Comparison of ENCODE assay signal across 21 cellular contexts in the genomic region with DNA sequence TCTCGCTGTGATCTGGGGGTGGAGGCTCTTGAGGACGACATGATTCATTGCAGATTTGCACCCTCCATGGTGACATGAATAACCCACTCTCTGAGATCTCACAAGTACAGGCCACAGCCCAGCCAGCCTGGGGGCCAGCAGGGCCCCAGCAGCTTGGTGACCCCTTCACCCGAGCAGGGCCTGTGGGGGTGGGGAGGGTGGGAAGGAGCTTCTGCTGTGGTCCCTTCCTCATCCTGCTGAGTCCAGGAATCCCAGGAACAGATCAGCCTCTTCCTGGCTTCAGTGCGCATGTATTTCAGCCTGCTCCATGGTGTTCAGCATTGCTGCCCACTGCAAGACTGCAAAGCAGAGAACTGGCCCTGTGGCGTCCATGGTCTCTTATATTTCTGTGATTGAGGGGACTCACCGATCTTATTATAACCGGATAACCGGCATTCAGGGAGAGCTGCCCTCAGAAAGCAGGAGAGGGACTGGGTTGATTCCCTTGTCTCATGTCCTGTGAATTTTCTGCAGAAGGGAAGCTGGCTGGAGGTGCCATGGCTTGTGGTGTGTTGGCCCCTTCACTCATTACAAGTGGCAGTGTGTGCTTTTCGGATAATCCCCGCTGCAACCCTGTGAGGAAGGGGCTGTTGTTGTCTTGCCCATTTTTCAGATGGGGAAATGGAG.
DNase-seq lines count a peak whose midpoint lies in the region; ATAC-seq and TF ChIP-seq lines count a peak whose summit lies in the region.
"Had no signal": no experiment of that assay in that cellular context is flagged by ENCODE, and none has a peak within 500 bp of the region (broad histone marks: within the 10 kb centered on the region; RNA-seq: fewer than 3 reads in every experiment).

No MANE protein-coding gene starts in this region.

- no peaks in the 10 kb centered on the region for H4K20me1 ChIP-seq in KMS-11 (ENCODE audit: insufficient read depth)
- H4K20me1 ChIP-seq: BLaER1 treated with 17β-estradiol and CSF1 and Interleukin-3, amounts not matched to agents 10 nM and 100 nM had no signal

- H3K4me3 Mint-ChIP-seq in activated T-helper 2 cell treated with anti-CD3 and anti-CD28 coated beads, Interferon-gamma antibody, Interleukin-2, Interleukin-4, amounts not matched to agents 10 μg/mL and 5 μg/mL and 100 μg/mL, durations not matched to agents 14 hours and 24 hours and 36 hours (ENCODE audit: low read depth) = no peak overlapping the region
- H3K4me3 Mint-ChIP-seq: CD4-positive, alpha-beta T cell had no signal

- 96% methylated on average over 10 of the region's 10 CpGs for WGBS in liver

- peak overlapping the region; percentile 59 for H3K4me2 ChIP-seq in KMS-11
- H3K4me2 ChIP-seq: A549; BLaER1 treated with 17β-estradiol and CSF1 and Interleukin-3, amounts not matched to agents 10 nM and 100 nM; PC-9 had no signal

- H3K27ac ChIP-seq in KMS-11 = peak overlapping the region; percentile 95
- H3K27ac ChIP-seq in coronary artery = no peak overlapping the region
- H3K27ac ChIP-seq in liver (ENCODE audit: low read depth in 1 of 2, low read length in 2 of 2) = peak overlapping the region in 1 of 2 donors; percentile 89
- H3K27ac ChIP-seq: BLaER1 treated with 17β-estradiol and CSF1 and Interleukin-3, amounts not matched to agents 10 nM and 100 nM; PC-9; SJSA1 had no signal

- no peak overlapping the region for H3K27ac Mint-ChIP-seq in activated T-helper 2 cell treated with anti-CD3 and anti-CD28 coated beads, Interferon-gamma antibody, Interleukin-2, Interleukin-4, amounts not matched to agents 10 μg/mL and 5 μg/mL and 100 μg/mL, durations not matched to agents 14 hours and 24 hours and 36 hours
- H3K27ac Mint-ChIP-seq: CD4-positive, alpha-beta T cell had no signal

- intact Hi-C loops in sciatic nerve (cut with DNase I) = no loop called here
- intact Hi-C loops in activated T-helper 2 cell treated with anti-CD3 and anti-CD28 coated beads, Interferon-gamma antibody, Interleukin-2, Interleukin-4, amounts not matched to agents 10 μg/mL and 5 μg/mL and 100 μg/mL, durations not matched to agents 14 hours and 24 hours and 36 hours (cut with micrococcal nuclease) = no loop called here

- no peak for TF ChIP-seq RAD21 in liver (IDR thresholded peaks at IDR 0.05)

- H3K4me3 ChIP-seq in KMS-11 (IDR thresholded peaks at IDR 0.05; ENCODE audit: insufficient read depth, low read depth, low read length) = no peak overlapping the region
- no peak overlapping the region for H3K4me3 ChIP-seq in coronary artery
- H3K4me3 ChIP-seq in liver (ENCODE audit: low read depth in 1 of 3, low read length in 3 of 3) = peak overlapping the region in 2 of 3 donors; percentile 24 to 25
- H3K4me3 ChIP-seq: A549; BLaER1 treated with 17β-estradiol and CSF1 and Interleukin-3, amounts not matched to agents 10 nM and 100 nM; PC-9; SJSA1 had no signal

- H3K36me3 Mint-ChIP-seq in activated T-helper 2 cell treated with anti-CD3 and anti-CD28 coated beads, Interferon-gamma antibody, Interleukin-2, Interleukin-4, amounts not matched to agents 10 μg/mL and 5 μg/mL and 100 μg/mL, durations not matched to agents 14 hours and 24 hours and 36 hours (ENCODE audit: low read depth) = no peaks in the 10 kb centered on the region

- no peaks in the 10 kb centered on the region for H3K4me1 Mint-ChIP-seq in activated T-helper 2 cell treated with anti-CD3 and anti-CD28 coated beads, Interferon-gamma antibody, Interleukin-2, Interleukin-4, amounts not matched to agents 10 μg/mL and 5 μg/mL and 100 μg/mL, durations not matched to agents 14 hours and 24 hours and 36 hours (ENCODE audit: low read depth)

- H3K9ac ChIP-seq in KMS-11 (peak overlapping the region; percentile 73; the same call in 1 of the 2 replicates), liver (ENCODE audit: low read depth in 1 of 2, low read length in 2 of 2) (no peak overlapping the region)
- H3K9ac ChIP-seq: BLaER1 treated with 17β-estradiol and CSF1 and Interleukin-3, amounts not matched to agents 10 nM and 100 nM had no signal

- H2AFZ ChIP-seq in KMS-11 (ENCODE audit: low read depth) = 0 out of 2 replicates have a peak overlapping the region, but pooled peaks have one; percentile 33
- H2AFZ ChIP-seq: PC-9 had no signal

- ATAC-seq in sciatic nerve (no peak), GM18498 (IDR thresholded peaks at IDR 0.05; ENCODE audit: unreplicated experiment) (no peak)
- ATAC-seq: A549, Right ventricle myocardium inferior had no signal

- H3K9me3 Mint-ChIP-seq in activated T-helper 2 cell treated with anti-CD3 and anti-CD28 coated beads, Interferon-gamma antibody, Interleukin-2, Interleukin-4, amounts not matched to agents 10 μg/mL and 5 μg/mL and 100 μg/mL, durations not matched to agents 14 hours and 24 hours and 36 hours = no peaks in the 10 kb centered on the region
- H3K9me3 Mint-ChIP-seq: CD4-positive, alpha-beta T cell had no signal

- H3K27me3 ChIP-seq in KMS-11 (ENCODE audit: insufficient read depth, low read depth) (no peaks in the 10 kb centered on the region), liver (ENCODE audit: control insufficient read depth in 4 of 4, insufficient read depth in 4 of 4, low read length in 3 of 4) (no peaks in the 10 kb centered on the region)
- H3K27me3 ChIP-seq: BLaER1 treated with 17β-estradiol and CSF1 and Interleukin-3, amounts not matched to agents 10 nM and 100 nM; SJSA1 had no signal

- TF ChIP-seq CTCF in KMS-11 (conservative IDR thresholded peaks at IDR 0.05; ENCODE audit: low read depth, low read length) = no peak
- no peak for TF ChIP-seq CTCF in coronary artery (IDR thresholded peaks at IDR 0.05)
- TF ChIP-seq CTCF in liver (IDR thresholded peaks at IDR 0.05; ENCODE audit: low read depth, low read length, missing input control) = no peak

- DNase-seq in coronary artery (ENCODE audit: low spot score) (peak; percentile 35), sciatic nerve (ENCODE audit: low spot score) (peak; percentile 35)
- no peak for DNase-seq in activated CD8-positive, alpha-beta memory T cell treated with anti-CD3 and anti-CD28 coated beads for 24 hours
- DNase-seq in activated T-helper 2 cell treated with anti-CD3 and anti-CD28 coated beads, Interferon-gamma antibody, Interleukin-2, Interleukin-4, amounts not matched to agents 10 μg/mL and 5 μg/mL and 100 μg/mL, durations not matched to agents 14 hours and 24 hours and 36 hours (ENCODE audit: low spot score) = no peak
- DNase-seq: AML-193; CD4-positive, alpha-beta T cell; Kasumi-1; MV-4-11; NCI-H1105 treated with DMSO at 0.1 percent for 48 hours; NCI-H146; NCI-H1930; NCI-H2107; NCI-H526; PC-9 had no signal

- H3K9me3 ChIP-seq in liver (ENCODE audit: control insufficient read depth in 4 of 4, low read length in 3 of 4) = no peaks in the 10 kb centered on the region
- H3K9me3 ChIP-seq: A549, SJSA1 had no signal

- H3K36me3 ChIP-seq in KMS-11 (ENCODE audit: insufficient read depth) (no peaks in the 10 kb centered on the region), liver (ENCODE audit: control insufficient read depth in 4 of 4, insufficient read depth in 3 of 4, low read depth in 1 of 4, low read length in 3 of 4) (no peaks in the 10 kb centered on the region)
- H3K36me3 ChIP-seq: SJSA1 had no signal

- H3K4me1 ChIP-seq in KMS-11 (ENCODE audit: low read depth, poor library complexity, severe bottlenecking) (peaks cover 55% of the 10 kb centered on the region), liver (ENCODE audit: control insufficient read depth in 4 of 4, insufficient read depth in 4 of 4, low read length in 3 of 4) (peaks cover 8 to 44% (median 27%) of the 10 kb centered on the region in 4 donors)
- H3K4me1 ChIP-seq: SJSA1 had no signal

- no peaks in the 10 kb centered on the region for H3K79me2 ChIP-seq in KMS-11 (ENCODE audit: insufficient read depth, low read depth)

- H3K27me3 Mint-ChIP-seq in activated T-helper 2 cell treated with anti-CD3 and anti-CD28 coated beads, Interferon-gamma antibody, Interleukin-2, Interleukin-4, amounts not matched to agents 10 μg/mL and 5 μg/mL and 100 μg/mL, durations not matched to agents 14 hours and 24 hours and 36 hours (ENCODE audit: low read depth) = peaks cover 8% of the 10 kb centered on the region

TF ChIP-seq in liver, 16 proteins besides CTCF, POLR2A, EP300 and RAD21 (continues in another document):
- no peak for TF ChIP-seq GABPA (IDR thresholded peaks at IDR 0.05 in 1 of 2, conservative IDR thresholded peaks at IDR 0.05 in 1 of 2)
- TF ChIP-seq, protein P1, sequence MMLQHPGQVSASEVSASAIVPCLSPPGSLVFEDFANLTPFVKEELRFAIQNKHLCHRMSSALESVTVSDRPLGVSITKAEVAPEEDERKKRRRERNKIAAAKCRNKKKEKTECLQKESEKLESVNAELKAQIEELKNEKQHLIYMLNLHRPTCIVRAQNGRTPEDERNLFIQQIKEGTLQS (IDR thresholded peaks at IDR 0.05) = no peak
- TF ChIP-seq NR2F2 (IDR thresholded peaks at IDR 0.05) = no peak
- TF ChIP-seq YY1 (IDR thresholded peaks at IDR 0.05) = no peak
- TF ChIP-seq, protein P2, sequence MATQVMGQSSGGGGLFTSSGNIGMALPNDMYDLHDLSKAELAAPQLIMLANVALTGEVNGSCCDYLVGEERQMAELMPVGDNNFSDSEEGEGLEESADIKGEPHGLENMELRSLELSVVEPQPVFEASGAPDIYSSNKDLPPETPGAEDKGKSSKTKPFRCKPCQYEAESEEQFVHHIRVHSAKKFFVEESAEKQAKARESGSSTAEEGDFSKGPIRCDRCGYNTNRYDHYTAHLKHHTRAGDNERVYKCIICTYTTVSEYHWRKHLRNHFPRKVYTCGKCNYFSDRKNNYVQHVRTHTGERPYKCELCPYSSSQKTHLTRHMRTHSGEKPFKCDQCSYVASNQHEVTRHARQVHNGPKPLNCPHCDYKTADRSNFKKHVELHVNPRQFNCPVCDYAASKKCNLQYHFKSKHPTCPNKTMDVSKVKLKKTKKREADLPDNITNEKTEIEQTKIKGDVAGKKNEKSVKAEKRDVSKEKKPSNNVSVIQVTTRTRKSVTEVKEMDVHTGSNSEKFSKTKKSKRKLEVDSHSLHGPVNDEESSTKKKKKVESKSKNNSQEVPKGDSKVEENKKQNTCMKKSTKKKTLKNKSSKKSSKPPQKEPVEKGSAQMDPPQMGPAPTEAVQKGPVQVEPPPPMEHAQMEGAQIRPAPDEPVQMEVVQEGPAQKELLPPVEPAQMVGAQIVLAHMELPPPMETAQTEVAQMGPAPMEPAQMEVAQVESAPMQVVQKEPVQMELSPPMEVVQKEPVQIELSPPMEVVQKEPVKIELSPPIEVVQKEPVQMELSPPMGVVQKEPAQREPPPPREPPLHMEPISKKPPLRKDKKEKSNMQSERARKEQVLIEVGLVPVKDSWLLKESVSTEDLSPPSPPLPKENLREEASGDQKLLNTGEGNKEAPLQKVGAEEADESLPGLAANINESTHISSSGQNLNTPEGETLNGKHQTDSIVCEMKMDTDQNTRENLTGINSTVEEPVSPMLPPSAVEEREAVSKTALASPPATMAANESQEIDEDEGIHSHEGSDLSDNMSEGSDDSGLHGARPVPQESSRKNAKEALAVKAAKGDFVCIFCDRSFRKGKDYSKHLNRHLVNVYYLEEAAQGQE (IDR thresholded peaks at IDR 0.05) = no peak
- TF ChIP-seq RXRA (IDR thresholded peaks at IDR 0.05) = no peak
- TF ChIP-seq JUND (IDR thresholded peaks at IDR 0.05) = no peak
- TF ChIP-seq HNF4G (IDR thresholded peaks at IDR 0.05) = no peak

Comparison
In these comparisons a context has a peak if more than half of its experiments do, and no peak if none do; other contexts are left out.
1. H3K4me3 ChIP-seq: peak in liver (2 of 3); none in KMS-11 (single experiment) and coronary artery (single experiment).
2. DNase-seq: peak in coronary artery (single experiment) and sciatic nerve (single experiment); none in activated CD8-positive, alpha-beta memory T cell treated with anti-CD3 and anti-CD28 coated beads for 24 hours (single experiment) and activated T-helper 2 cell treated with anti-CD3 and anti-CD28 coated beads, Interferon-gamma antibody, Interleukin-2, Interleukin-4, amounts not matched to agents 10 μg/mL and 5 μg/mL and 100 μg/mL, durations not matched to agents 14 hours and 24 hours and 36 hours (single experiment).